35 cellular contexts compared by ENCODE assay signal in the genomic region with DNA sequence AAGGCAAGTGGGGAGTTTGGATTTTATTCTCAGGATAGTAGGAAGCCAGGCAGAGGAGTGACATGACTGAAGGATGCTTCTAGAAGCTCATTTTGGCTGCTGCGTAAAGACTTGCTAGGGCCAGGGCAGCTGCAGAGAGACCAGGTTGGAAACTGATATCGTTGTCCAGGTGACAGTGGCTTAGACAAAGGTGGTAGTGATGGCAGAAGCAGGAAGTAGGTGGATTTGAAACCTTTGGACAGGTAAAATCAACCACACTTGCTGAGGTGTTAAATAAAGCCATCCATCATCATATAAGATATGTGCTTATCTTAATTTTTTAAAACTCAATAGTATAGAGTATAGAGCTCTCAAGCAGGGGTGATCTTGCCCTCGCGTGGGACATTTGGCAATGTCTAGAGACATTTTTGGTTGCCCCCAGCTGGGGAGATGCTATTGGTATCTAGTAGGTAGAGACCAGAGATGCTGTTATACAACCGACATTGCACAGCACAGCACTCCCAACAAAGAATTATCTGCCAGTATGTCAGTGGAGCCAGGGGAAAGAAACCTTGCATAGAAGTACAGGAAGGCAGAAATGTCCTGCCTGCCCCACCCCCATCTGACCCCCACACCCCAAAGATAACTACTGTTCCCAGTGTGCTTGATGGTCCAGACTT.
"Had no signal": no experiment of that assay in that cellular context is flagged by ENCODE, and none has a peak within 500 bp of the region (broad histone marks: within the 10 kb centered on the region; RNA-seq: fewer than 3 reads in every experiment).

No MANE protein-coding gene starts in this region.

- H3K36me3 Mint-ChIP-seq: activated naive CD8-positive, alpha-beta T cell; brain; naive B cell; stimulated activated naive B cell treated with anti-CD40 and anti-IgM and Interleukin-4, amounts not matched to agents 10 μg/mL and 1 μg/mL and 100 μg/mL, for 72 hours had no signal

- H3K4me1 Mint-ChIP-seq: naive B cell; stimulated activated naive B cell treated with anti-CD40 and anti-IgM and Interleukin-4, amounts not matched to agents 10 μg/mL and 1 μg/mL and 100 μg/mL, for 72 hours had no signal

- H3K9me3 ChIP-seq: gastroesophageal sphincter, ovary, prostate gland, sigmoid colon, stomach, thyroid gland, upper lobe of right lung had no signal

- H3K4me1 ChIP-seq: prostate gland, thyroid gland had no signal

- H3K36me3 ChIP-seq: cardiac muscle cell, gastroesophageal sphincter, ovary, prostate gland, sigmoid colon, stomach, thyroid gland, upper lobe of right lung, WERI-Rb-1 had no signal

- ATAC-seq: activated CD4-positive, CD25-positive, alpha-beta regulatory T cell treated with anti-CD3 and anti-CD28 coated beads, Interleukin-2, amount 50 U/mL, for 24 hours; effector memory CD8-positive, alpha-beta T cell; gastroesophageal sphincter; left ventricle myocardium superior; stimulated activated naive B cell treated with anti-CD40 and anti-IgM and Interleukin-4, amounts not matched to agents 10 μg/mL and 1 μg/mL and 100 μg/mL, for 72 hours; upper lobe of right lung had no signal

- H3K27ac ChIP-seq: cardiac muscle cell, coronary artery, dorsolateral prefrontal cortex, gastroesophageal sphincter, hepatocyte, ovary, prostate gland, sigmoid colon, thyroid gland, upper lobe of right lung, WERI-Rb-1 had no signal

- H2AFZ ChIP-seq: hepatocyte had no signal

- H3K4me3 Mint-ChIP-seq: activated naive CD8-positive, alpha-beta T cell; brain; effector memory CD8-positive, alpha-beta T cell; naive B cell; nephron progenitor cell; stimulated activated naive B cell treated with anti-CD40 and anti-IgM and Interleukin-4, amounts not matched to agents 10 μg/mL and 1 μg/mL and 100 μg/mL, for 72 hours had no signal

- H3K27ac Mint-ChIP-seq: activated naive CD8-positive, alpha-beta T cell; brain; effector memory CD8-positive, alpha-beta T cell; nephron progenitor cell; stimulated activated naive B cell treated with anti-CD40 and anti-IgM and Interleukin-4, amounts not matched to agents 10 μg/mL and 1 μg/mL and 100 μg/mL, for 72 hours had no signal

- H3K4me2 ChIP-seq: hepatocyte, smooth muscle cell had no signal

- H3K9me3 Mint-ChIP-seq: brain; effector memory CD8-positive, alpha-beta T cell; nephron progenitor cell; stimulated activated naive B cell treated with anti-CD40 and anti-IgM and Interleukin-4, amounts not matched to agents 10 μg/mL and 1 μg/mL and 100 μg/mL, for 72 hours had no signal

- H3K4me3 ChIP-seq: cardiac muscle cell, coronary artery, dorsolateral prefrontal cortex, gastroesophageal sphincter, hepatocyte, ovary, prostate gland, sigmoid colon, smooth muscle cell, stomach, thyroid gland, upper lobe of right lung had no signal

- H3K27me3 ChIP-seq: cardiac muscle cell, dorsolateral prefrontal cortex, gastroesophageal sphincter, hepatocyte, ovary, sigmoid colon, stomach, thyroid gland, upper lobe of right lung had no signal

- DNase-seq: activated CD4-positive, alpha-beta T cell treated with anti-CD3 and anti-CD28 coated beads for 48 hours; activated CD4-positive, alpha-beta T cell treated with anti-CD3 and anti-CD28 coated beads, Interleukin-2, amount 50 U/mL, for 48 hours; activated CD8-positive, alpha-beta memory T cell treated with anti-CD3 and anti-CD28 coated beads for 24 hours; activated effector memory CD4-positive, alpha-beta T cell treated with Interleukin-2 at 50 U/mL for 16 hours; activated naive CD4-positive, alpha-beta T cell treated with Interleukin-2 at 50 U/mL for 16 hours; aorta; cerebellar nuclear complex; dorsolateral prefrontal cortex; effector memory CD8-positive, alpha-beta T cell; erythroblast; islet precursor cell; left ventricle myocardium superior; naive B cell; nephron progenitor cell; ovary; retina; sigmoid colon; stimulated activated CD4-positive, alpha-beta T cell treated with anti-CD3 and anti-CD28 coated beads, Interleukin-1b, Interleukin-23, amount 100 ng/mL, for 48 hours; stimulated activated CD4-positive, alpha-beta T cell treated with anti-CD3 and anti-CD28 coated beads, Interleukin-4, amount 100 ng/mL, for 4 hours; stimulated activated CD8-positive, alpha-beta memory T cell treated with anti-CD3 and anti-CD28 coated beads, Interleukin-4, amount 100 ng/mL, for 48 hours; stimulated activated naive B cell treated with anti-CD40 and anti-IgM and Interleukin-4, amounts not matched to agents 10 μg/mL and 1 μg/mL and 100 μg/mL, for 72 hours; stomach; T1000; thyroid gland; upper lobe of right lung; WERI-Rb-1 had no signal
